ENCODE assay signal across 8 cellular contexts in the genomic region with DNA sequence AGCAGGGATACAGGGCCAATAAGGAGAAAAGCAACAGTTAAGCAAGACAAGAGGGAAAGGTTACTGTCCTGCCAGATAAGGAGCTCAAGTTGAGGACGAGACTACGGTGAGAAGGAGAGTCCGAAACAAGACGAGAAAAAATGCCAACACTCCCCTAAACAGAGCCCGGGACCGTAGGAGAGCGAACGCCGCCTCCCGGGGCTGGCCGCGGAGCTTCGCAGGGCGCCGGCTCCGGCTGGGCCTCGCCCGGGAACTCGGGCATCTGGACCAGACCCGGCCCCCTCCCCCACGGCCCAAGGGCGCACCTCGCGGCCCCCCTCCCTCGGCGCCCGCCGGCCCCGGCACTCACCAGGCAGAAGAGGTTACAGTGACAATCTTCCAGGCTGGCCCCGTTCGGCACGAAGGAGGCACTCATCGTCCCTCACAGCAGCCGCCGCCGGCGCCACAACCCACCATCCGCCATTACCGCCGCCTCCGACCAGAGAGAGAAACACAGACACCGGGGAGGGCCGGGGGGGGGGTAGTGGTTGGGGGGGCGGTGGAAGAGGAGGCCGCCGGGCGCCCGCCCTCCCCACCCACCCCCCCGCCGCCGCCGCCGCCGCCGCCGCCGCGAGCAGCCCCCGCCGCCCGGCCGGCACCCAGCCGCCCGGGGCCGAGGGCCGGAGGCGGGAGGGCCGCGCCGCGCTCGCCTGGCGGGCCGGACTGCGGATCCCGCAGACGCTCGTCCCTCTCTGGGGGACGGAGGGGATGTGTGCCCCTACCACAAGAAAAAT. TPM values are rescaled to one million over a fixed set of nuclear protein-coding genes. Genes with fewer than 3 reads are reported as not detected.
DNase-seq lines count a peak whose midpoint lies in the region; ATAC-seq lines count a peak whose summit lies in the region.

Gene MED13 (minus strand): TSS at position 488 of the 773 bp plus-strand sequence. CDS start 73 bp downstream, at position 415.

- CTCF ChIA-PET in activated CD8-positive, alpha-beta memory T cell treated with anti-CD3 and anti-CD28 coated beads for 36 hours (lab: Charles Lee), result interaction anchor here (0.7 to 1.0 kb wide), 4 partner anchors 31 to 1060 kb away, joined by 3 read pairs; no protein-coding TSS in a partner anchor

- peak within 1 kb of the TSS; percentile 93 for H3K4me2 ChIP-seq in GM23248 (ENCODE audit: unreplicated experiment)

- ATAC-seq in HG03520 (IDR thresholded peaks at IDR 0.05; ENCODE audit: unreplicated experiment), result no peak

- H3K4me1 ChIP-seq in GM23248 (ENCODE audit: insufficient read depth), result peaks cover 24% of the 10 kb centered on the region

- H4K20me1 ChIP-seq in GM23248 (ENCODE audit: insufficient read depth), result peaks cover 26% of the 10 kb centered on the region; the same call in 1 of the 2 replicates

- peak within 1 kb of the TSS; percentile 90 for H2AFZ ChIP-seq in GM23248

- DNase-seq in Caki2 (ENCODE audit: low read depth) (peak; percentile 57), GM23248 (peak; percentile 78), NCI-H510A treated with DMSO at 0.1 percent for 48 hours (lab: John Stamatoyannopoulos, UW) (peak; percentile 35), medulla oblongata (ENCODE audit: extremely low spot score) (peak; percentile 58)
- peak; percentile 53 for DNase-seq in effector CD8-positive, alpha-beta T cell (lab: John Stamatoyannopoulos, UW)
- DNase-seq in stimulated activated CD4-positive, alpha-beta T cell treated with anti-CD3 and anti-CD28 coated beads, TNF-alpha, amount 100 ng/mL, for 48 hours (ENCODE audit: low read depth in 3 of 3), result peak in 2 of 3 donors; percentile 8 to 32

- H3K36me3 ChIP-seq in GM23248 (ENCODE audit: low read depth), result 0 out of 2 replicates have a peak, but pooled peaks cover 5% of the 10 kb centered on the region

- H3K27me3 ChIP-seq in GM23248 (replicated peaks; ENCODE audit: insufficient read depth), result no peaks in the 10 kb centered on the region

- H3K27ac ChIP-seq in GM23248, result peak within 1 kb of the TSS; percentile 96

- no peaks in the 10 kb centered on the region for H3K9me2 ChIP-seq in GM23248 (ENCODE audit: insufficient read depth)

- in situ Hi-C loops in Caki2 (cut with HindIII; ENCODE audit: low pct_unique_long_range_greater_than_20kb, low sequenced_read_pairs), result no loop called here
- in situ Hi-C loops in GM23248 (cut with MboI), result loop anchor here (10.0 kb wide), 1 partner anchor 60 kb away; no protein-coding TSS in a partner anchor

- POLR2A ChIA-PET in activated CD8-positive, alpha-beta memory T cell treated with anti-CD3 and anti-CD28 coated beads for 36 hours (lab: Charles Lee), result interaction anchor here (0.7 to 1.1 kb wide), 2 partner anchors 202 kb away, joined by 3 to 13 read pairs; partner anchors contain the start of gene BRIP1

- H3K9ac ChIP-seq in GM23248, result peak within 1 kb of the TSS; percentile 99

- 1% methylated on average over 36 to 79 of the region's 79 CpGs for WGBS in GM23248 (ENCODE audit: low coverage in 1 of 2, low lambda C conversion rate in 2 of 2, missing lambda C conversion rate in 2 of 2), 2 experiments

- H3K9me3 ChIP-seq in GM23248 (ENCODE audit: low read depth), result no peaks in the 10 kb centered on the region

- H3K79me2 ChIP-seq in GM23248 (ENCODE audit: insufficient read depth), result peaks cover 50% of the 10 kb centered on the region

- peak within 1 kb of the TSS; percentile 97 for H3K4me3 ChIP-seq in GM23248

- peaks cover 10% of the 10 kb centered on the region; the same call in 1 of the 2 replicates for H3F3A ChIP-seq in GM23248 (ENCODE audit: insufficient read depth)

RNA-seq across cellular contexts. Expression of gene MED13, which starts in this region (rescaled TPM):
- total RNA-seq in Caki2 (2014; rRNA removed; shearing (Covaris generic); ENCODE audit: low replicate concordance), result 8.6 and 10.8 TPM in 2 replicates
- 25.2 and 51.6 TPM in 2 replicates for total RNA-seq in GM23248 (2014; rRNA removed; shearing (Covaris generic))
- polyA plus RNA-seq in GM23248 (2016; fragmentation: Nextera tagmentation; extraction: Ambion mirVana), result 4.3 and 4.6 TPM in 2 replicates
- total RNA-seq in activated CD8-positive, alpha-beta memory T cell treated with anti-CD3 and anti-CD28 coated beads for 36 hours, result 10 to 100 TPM; 46.3 to 46.9 TPM

Comparison
In these comparisons a context has a peak if more than half of its experiments do, and no peak if none do; other contexts are left out.
1. DNase-seq: peak in every context shown above with its lines; median percentile 78 in GM23248; 58 in medulla oblongata; 57 in Caki2; 53 in effector CD8-positive, alpha-beta T cell; 35 in NCI-H510A treated with DMSO at 0.1 percent for 48 hours; 20 in stimulated activated CD4-positive, alpha-beta T cell treated with anti-CD3 and anti-CD28 coated beads, TNF-alpha, amount 100 ng/mL, for 48 hours.